ENCODE assay signal across 8 cellular contexts in genomic region chr7:129078455-129078854, GRCh38.
"Had no signal": no experiment of that assay in that cellular context is flagged by ENCODE, and none has a peak within 500 bp of the region (broad histone marks: within the 10 kb centered on the region; RNA-seq: fewer than 3 reads in every experiment).

No MANE protein-coding gene starts in this region.

- H3K36me3 ChIP-seq: HAP-1 had no signal

- DNase-seq: GM23248, GOT3, H7, IMR-90, KBM-7 had no signal

- H3K4me1 ChIP-seq: HAP-1 had no signal

- H3K27ac ChIP-seq: GM23248, HL-60 had no signal

- ATAC-seq: HCT116 had no signal

- H3K9me3 ChIP-seq: HAP-1 had no signal

- H3K4me3 ChIP-seq: GM23248, HAP-1 had no signal
